Comparison of ENCODE assay signal across 8 cellular contexts in genomic region chr1:201023517-201023902, GRCh38. TPM values are rescaled to one million over a fixed set of nuclear protein-coding genes. Genes with fewer than 3 reads are reported as not detected.
DNase-seq lines count a peak whose midpoint lies in the region; ATAC-seq and TF ChIP-seq lines count a peak whose summit lies in the region.

A gene with protein sequence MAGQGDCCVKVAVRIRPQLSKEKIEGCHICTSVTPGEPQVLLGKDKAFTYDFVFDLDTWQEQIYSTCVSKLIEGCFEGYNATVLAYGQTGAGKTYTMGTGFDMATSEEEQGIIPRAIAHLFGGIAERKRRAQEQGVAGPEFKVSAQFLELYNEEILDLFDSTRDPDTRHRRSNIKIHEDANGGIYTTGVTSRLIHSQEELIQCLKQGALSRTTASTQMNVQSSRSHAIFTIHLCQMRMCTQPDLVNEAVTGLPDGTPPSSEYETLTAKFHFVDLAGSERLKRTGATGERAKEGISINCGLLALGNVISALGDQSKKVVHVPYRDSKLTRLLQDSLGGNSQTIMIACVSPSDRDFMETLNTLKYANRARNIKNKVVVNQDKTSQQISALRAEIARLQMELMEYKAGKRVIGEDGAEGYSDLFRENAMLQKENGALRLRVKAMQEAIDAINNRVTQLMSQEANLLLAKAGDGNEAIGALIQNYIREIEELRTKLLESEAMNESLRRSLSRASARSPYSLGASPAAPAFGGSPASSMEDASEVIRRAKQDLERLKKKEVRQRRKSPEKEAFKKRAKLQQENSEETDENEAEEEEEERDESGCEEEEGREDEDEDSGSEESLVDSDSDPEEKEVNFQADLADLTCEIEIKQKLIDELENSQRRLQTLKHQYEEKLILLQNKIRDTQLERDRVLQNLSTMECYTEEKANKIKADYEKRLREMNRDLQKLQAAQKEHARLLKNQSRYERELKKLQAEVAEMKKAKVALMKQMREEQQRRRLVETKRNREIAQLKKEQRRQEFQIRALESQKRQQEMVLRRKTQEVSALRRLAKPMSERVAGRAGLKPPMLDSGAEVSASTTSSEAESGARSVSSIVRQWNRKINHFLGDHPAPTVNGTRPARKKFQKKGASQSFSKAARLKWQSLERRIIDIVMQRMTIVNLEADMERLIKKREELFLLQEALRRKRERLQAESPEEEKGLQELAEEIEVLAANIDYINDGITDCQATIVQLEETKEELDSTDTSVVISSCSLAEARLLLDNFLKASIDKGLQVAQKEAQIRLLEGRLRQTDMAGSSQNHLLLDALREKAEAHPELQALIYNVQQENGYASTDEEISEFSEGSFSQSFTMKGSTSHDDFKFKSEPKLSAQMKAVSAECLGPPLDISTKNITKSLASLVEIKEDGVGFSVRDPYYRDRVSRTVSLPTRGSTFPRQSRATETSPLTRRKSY (N-terminal part only) (minus strand): TSS chr1:201023714. CDS start chr1:201023383, 331 bp downstream.

- H3K4me3 Mint-ChIP-seq in activated CD8-positive, alpha-beta memory T cell treated with anti-CD3 and anti-CD28 coated beads, Interleukin-2, amount 10 ng/mL, durations not matched to agents 7 days and 5 days = peak within 1 kb of the TSS; percentile 91
- peak within 1 kb of the TSS; percentile 85 for H3K4me3 Mint-ChIP-seq in endothelial cell (ENCODE audit: unreplicated experiment)

- H3K4me1 ChIP-seq in mucosa of rectum (ENCODE audit: control insufficient read depth in 2 of 2, insufficient read depth in 2 of 2, low read length in 2 of 2) = peaks cover 26 to 44% of the 10 kb centered on the region in 2 donors

- H3K27ac ChIP-seq in mucosa of rectum (ENCODE audit: low read depth in 2 of 2, low read length in 2 of 2) = peak within 1 kb of the TSS in 1 of 2 donors; percentile 84

- no peaks in the 10 kb centered on the region for H3K9me3 ChIP-seq in mucosa of rectum (ENCODE audit: control insufficient read depth in 2 of 2, low read length in 2 of 2)

- H3K4me3 ChIP-seq in mucosa of rectum (ENCODE audit: low read length in 2 of 2) = peak within 1 kb of the TSS; percentile 41 to 76

- H3K9ac ChIP-seq in mucosa of rectum (ENCODE audit: low read depth in 1 of 2, low read length in 2 of 2) = peak within 1 kb of the TSS; percentile 58 to 63

- H3K27ac Mint-ChIP-seq in activated CD8-positive, alpha-beta memory T cell treated with anti-CD3 and anti-CD28 coated beads, Interleukin-2, amount 10 ng/mL, durations not matched to agents 7 days and 5 days = peak within 1 kb of the TSS; percentile 99
- no peak within 1 kb of the TSS for H3K27ac Mint-ChIP-seq in endothelial cell (ENCODE audit: unreplicated experiment)

- H3K27me3 Mint-ChIP-seq in activated CD8-positive, alpha-beta memory T cell treated with anti-CD3 and anti-CD28 coated beads, Interleukin-2, amount 10 ng/mL, durations not matched to agents 7 days and 5 days = no peaks in the 10 kb centered on the region
- peaks cover 14% of the 10 kb centered on the region for H3K27me3 Mint-ChIP-seq in endothelial cell (ENCODE audit: unreplicated experiment)

- DNase-seq in C1 segment of cervical spinal cord (lab: John Stamatoyannopoulos, UW) (peak in 11 of 14 donors; percentile 22 to 82 (median 58)), NCI-H82 treated with DMSO at 0.1 percent for 48 hours (lab: John Stamatoyannopoulos, UW; ENCODE audit: unreplicated experiment) (peak; percentile 84), endothelial cell (ENCODE audit: low spot score) (peak; percentile 87)
- DNase-seq in activated CD8-positive, alpha-beta memory T cell treated with anti-CD3 and anti-CD28 coated beads, Interleukin-2, amount 10 ng/mL, durations not matched to agents 7 days and 5 days = peak; percentile 93
- peak; percentile 82 for DNase-seq in stimulated activated CD8-positive, alpha-beta memory T cell treated with anti-CD3 and anti-CD28 coated beads, Interleukin-7, amount 100 ng/mL, for 24 hours (ENCODE audit: low read depth)

- H3K9me3 Mint-ChIP-seq in activated CD8-positive, alpha-beta memory T cell treated with anti-CD3 and anti-CD28 coated beads, Interleukin-2, amount 10 ng/mL, durations not matched to agents 7 days and 5 days (ENCODE audit: low read depth) = no peaks in the 10 kb centered on the region
- no peaks in the 10 kb centered on the region for H3K9me3 Mint-ChIP-seq in endothelial cell (ENCODE audit: unreplicated experiment)

- no peak for TF ChIP-seq CTCF in endothelial cell (IDR thresholded peaks at IDR 0.05; ENCODE audit: unreplicated experiment)

- H3K36me3 Mint-ChIP-seq in activated CD8-positive, alpha-beta memory T cell treated with anti-CD3 and anti-CD28 coated beads, Interleukin-2, amount 10 ng/mL, durations not matched to agents 7 days and 5 days = peaks cover 32% of the 10 kb centered on the region
- peaks cover 3% of the 10 kb centered on the region for H3K36me3 Mint-ChIP-seq in endothelial cell (ENCODE audit: low read depth, unreplicated experiment)

- CTCF ChIA-PET in activated CD8-positive, alpha-beta memory T cell treated with anti-CD3 and anti-CD28 coated beads, Interleukin-2, amount 10 ng/mL, durations not matched to agents 7 days and 5 days (lab: Charles Lee) = interaction anchor here (1.2 to 11.9 kb wide), 5 partner anchors 11 to 96 kb away, joined by 3 to 146 read pairs (median 39); no protein-coding TSS in a partner anchor

- peaks cover 72% of the 10 kb centered on the region for H3K4me1 Mint-ChIP-seq in activated CD8-positive, alpha-beta memory T cell treated with anti-CD3 and anti-CD28 coated beads, Interleukin-2, amount 10 ng/mL, durations not matched to agents 7 days and 5 days
- peaks cover 46% of the 10 kb centered on the region for H3K4me1 Mint-ChIP-seq in endothelial cell (ENCODE audit: unreplicated experiment)

- H3K27me3 ChIP-seq in mucosa of rectum (ENCODE audit: control insufficient read depth in 2 of 2, insufficient read depth in 2 of 2, low read length in 2 of 2) = no peaks in the 10 kb centered on the region

- no peaks in the 10 kb centered on the region for H3K36me3 ChIP-seq in mucosa of rectum (ENCODE audit: control insufficient read depth in 2 of 2, insufficient read depth in 2 of 2, low read length in 2 of 2)

- ATAC-seq in GM19324 (IDR thresholded peaks at IDR 0.05; ENCODE audit: low FRiP score, unreplicated experiment) (peak; percentile 72), HG03469 (IDR thresholded peaks at IDR 0.05; ENCODE audit: unreplicated experiment) (peak; percentile 49)
- ATAC-seq in activated CD8-positive, alpha-beta memory T cell treated with anti-CD3 and anti-CD28 coated beads, Interleukin-2, amount 10 ng/mL, durations not matched to agents 7 days and 5 days = peak; percentile 78

RNA-seq across cellular contexts. Expression of the gene that starts here (rescaled TPM):
- total RNA-seq in activated CD8-positive, alpha-beta memory T cell treated with anti-CD3 and anti-CD28 coated beads, Interleukin-2, amount 10 ng/mL, durations not matched to agents 7 days and 5 days = 100 to 1,000 TPM; 102 to 155 TPM
- total RNA-seq in endothelial cell (ENCODE audit: unreplicated experiment) = 8.4 TPM

Comparison
In these comparisons a context has a peak if more than half of its experiments do, and no peak if none do; other contexts are left out.
1. RNA of the gene that starts here (total RNA-seq): 102 to 155 TPM in activated CD8-positive, alpha-beta memory T cell treated with anti-CD3 and anti-CD28 coated beads, Interleukin-2, amount 10 ng/mL, durations not matched to agents 7 days and 5 days; 8.4 TPM in endothelial cell (single experiment); every median in the first group is over 10 times any median in the second.
2. Peak in every context shown above with its lines, with median percentiles within 50 percentile points of each other: DNase-seq and ATAC-seq.